ENCODE assay signal across 1 cellular context in the genomic region with DNA sequence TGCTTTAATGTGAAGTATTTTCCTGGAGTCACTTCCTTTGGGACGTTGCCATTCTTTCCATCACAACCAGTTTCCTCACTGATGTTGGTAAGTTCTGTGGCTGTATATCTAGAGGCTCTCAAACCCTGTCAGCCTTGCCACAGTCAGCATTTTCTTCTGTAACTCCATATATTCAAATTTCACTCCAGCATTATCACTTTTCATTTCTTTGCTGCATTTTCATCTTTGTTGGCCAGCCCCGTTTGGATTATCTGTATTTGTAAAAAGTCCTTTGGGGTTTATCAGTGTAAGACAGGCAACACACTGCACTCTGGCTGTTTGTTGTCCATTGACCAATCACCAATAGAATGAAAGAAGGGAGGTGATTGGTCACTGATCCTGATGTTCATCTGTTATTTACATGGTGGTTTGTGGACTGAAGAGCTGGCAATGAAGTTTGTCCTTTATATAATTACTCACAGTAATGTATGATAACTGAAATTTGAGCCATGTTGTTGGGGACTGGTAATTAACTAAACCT.
TF ChIP-seq lines count a peak whose summit lies in the region.

No MANE protein-coding gene starts in this region.

TF ChIP-seq in IMR-90, 13 proteins besides CTCF, POLR2A, EP300 and RAD21:
- no peak for TF ChIP-seq MXI1 (IDR thresholded peaks at IDR 0.05; ENCODE audit: borderline replicate concordance, low read depth, low read length)
- peak; percentile 66 for TF ChIP-seq MAFK (IDR thresholded peaks at IDR 0.05; ENCODE audit: low read depth, low read length)
